In the genomic region with DNA sequence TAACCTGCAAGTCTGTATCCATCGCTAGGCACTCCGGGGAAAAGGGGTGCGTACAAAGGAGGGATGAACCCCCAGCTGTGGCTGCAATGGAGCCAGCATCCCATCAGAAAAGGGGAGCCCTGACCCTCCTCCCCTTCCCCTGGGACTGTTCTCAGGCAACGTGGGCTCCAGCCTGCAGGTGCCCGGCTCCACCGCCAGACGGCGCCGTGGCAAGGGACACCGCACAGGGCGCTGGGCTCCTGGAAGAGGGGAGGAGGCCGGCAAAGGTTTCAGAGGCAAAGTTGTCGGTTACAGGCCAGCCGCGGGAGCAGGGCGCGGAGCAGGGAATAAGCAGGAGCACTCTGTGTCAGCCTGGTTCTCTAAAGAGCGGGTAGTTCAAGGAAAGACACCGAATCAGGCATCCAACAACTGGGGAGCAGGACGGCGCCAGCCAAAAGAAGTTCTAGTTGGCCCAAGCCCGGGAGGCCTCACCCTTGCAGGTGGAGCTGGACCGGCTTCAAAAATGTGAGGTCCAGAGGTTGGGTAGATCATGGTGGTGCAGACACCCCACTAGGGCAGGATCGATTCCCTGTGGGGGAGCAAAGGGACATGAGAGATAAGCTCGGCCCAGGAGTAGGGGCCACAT, we compare ENCODE assay signal across 1 cellular context.
TF ChIP-seq lines count a peak whose summit lies in the region.

No MANE protein-coding gene starts in this region.

TF ChIP-seq in HepG2, 621 proteins besides CTCF, POLR2A, EP300 and RAD21 (continued from another document):
- TF ChIP-seq HMGXB3 (CRISPR knock-in tag; IDR thresholded peaks at IDR 0.05; ENCODE audit: borderline replicate concordance): no peak
- TF ChIP-seq ZNF709 (CRISPR knock-in tag; IDR thresholded peaks at IDR 0.05): no peak
- no peak for TF ChIP-seq GATAD1 (CRISPR knock-in tag; IDR thresholded peaks at IDR 0.05)
- TF ChIP-seq WIZ (CRISPR knock-in tag; IDR thresholded peaks at IDR 0.05): no peak
TF ChIP-seq in HepG2: peak in this region for 4.
